15 cellular contexts compared by ENCODE assay signal in genomic region chr4:57100979-57101629, GRCh38. TPM values are rescaled to one million over a fixed set of nuclear protein-coding genes. Genes with fewer than 3 reads are reported as not detected.
DNase-seq lines count a peak whose midpoint lies in the region; ATAC-seq and TF ChIP-seq lines count a peak whose summit lies in the region.
"Had no signal": no experiment of that assay in that cellular context is flagged by ENCODE, and none has a peak within 500 bp of the region (broad histone marks: within the 10 kb centered on the region; RNA-seq: fewer than 3 reads in every experiment).

No MANE protein-coding gene starts in this region.

- H3K4me1 ChIP-seq in IMR-90 (ENCODE audit: control insufficient read depth, insufficient read depth, low read length) (peaks cover 32% of the 10 kb centered on the region), right lobe of liver (no peaks in the 10 kb centered on the region), suprapubic skin (peaks cover 71% of the 10 kb centered on the region)

- H4K5ac ChIP-seq in IMR-90 (ENCODE audit: low read depth, low read length), result 0 out of 2 replicates have a peak overlapping the region, but pooled peaks have one; percentile 24

- H4K91ac ChIP-seq in IMR-90 (ENCODE audit: insufficient read depth, low read depth, low read length), result peak overlapping the region; percentile 48; the same call in 1 of the 2 replicates

- TF ChIP-seq RAD21 in IMR-90 (IDR thresholded peaks at IDR 0.05; ENCODE audit: low read length), result no peak

- H3K36me3 ChIP-seq in IMR-90 (ENCODE audit: control insufficient read depth, insufficient read depth, low read length), result no peaks in the 10 kb centered on the region; the same call in 1 of the 2 replicates
- H3K36me3 ChIP-seq in brain microvascular endothelial cell (replicated peaks), result peaks cover 59% of the 10 kb centered on the region
- H3K36me3 ChIP-seq in right lobe of liver, result no peaks in the 10 kb centered on the region
- H3K36me3 ChIP-seq in suprapubic skin, result no peaks in the 10 kb centered on the region

- H4K20me1 ChIP-seq in IMR-90 (ENCODE audit: insufficient read depth, low read length), result peaks cover 12% of the 10 kb centered on the region; the same call in 1 of the 2 replicates

- H3K56ac ChIP-seq in IMR-90 (ENCODE audit: extremely low read depth, insufficient read depth, low read length), result 0 out of 2 replicates have a peak overlapping the region, but pooled peaks have one; percentile 32

- H3K14ac ChIP-seq in IMR-90 (replicated peaks; ENCODE audit: low read depth, low read length), result peak overlapping the region; percentile 53; the same call in 1 of the 2 replicates

- no peaks in the 10 kb centered on the region for H3K9me3 ChIP-seq in IMR-90 (ENCODE audit: control insufficient read depth, insufficient read depth, low read length)
- H3K9me3 ChIP-seq in right lobe of liver, result no peaks in the 10 kb centered on the region
- no peaks in the 10 kb centered on the region for H3K9me3 ChIP-seq in suprapubic skin

- BruUV-seq in IMR-90 (replicated peaks; lab: Mats Ljungman, UMichigan), result no TSS peak

- TF ChIP-seq POLR2A in IMR-90 (IDR thresholded peaks at IDR 0.05; ENCODE audit: low read depth, low read length) (no peak), right lobe of liver (IDR thresholded peaks at IDR 0.05) (no peak), suprapubic skin (IDR thresholded peaks at IDR 0.05) (no peak)

- peak overlapping the region; percentile 72 for H2BK120ac ChIP-seq in IMR-90 (ENCODE audit: low read depth, low read length)

- no peak overlapping the region for H3K4me3 ChIP-seq in IMR-90 (ENCODE audit: insufficient read depth, low read depth, low read length)
- H3K4me3 ChIP-seq in brain microvascular endothelial cell (ENCODE audit: low read depth, low read length), result no peak overlapping the region
- H3K4me3 ChIP-seq in right lobe of liver, result no peak overlapping the region
- no peak overlapping the region for H3K4me3 ChIP-seq in suprapubic skin

- TF ChIP-seq CTCF in IMR-90 (conservative IDR thresholded peaks at IDR 0.05; ENCODE audit: low read depth, low read length) (no peak), brain microvascular endothelial cell (IDR thresholded peaks at IDR 0.05; ENCODE audit: low read depth, low read length, missing control alignments) (no peak), right lobe of liver (IDR thresholded peaks at IDR 0.05) (no peak), suprapubic skin (IDR thresholded peaks at IDR 0.05) (no peak)

- H3K4me3 Mint-ChIP-seq in activated T-cell treated with anti-CD3 and anti-CD28 coated beads, Interleukin-2, amount 50 U/mL, for 4 hours, result no peak overlapping the region
- H3K4me3 Mint-ChIP-seq: dendritic cell treated with granulocyte-macrophage colony-stimulating factor and Interleukin-4, amounts not matched to agents 40 ng/mL and 50 ng/mL, for 4 days had no signal

- H3K18ac ChIP-seq in IMR-90 (ENCODE audit: low read depth, low read length), result peak overlapping the region; percentile 24

- H3K36me3 Mint-ChIP-seq in activated T-cell treated with anti-CD3 and anti-CD28 coated beads, Interleukin-2, amount 50 U/mL, for 4 hours (ENCODE audit: insufficient read depth), result no peaks in the 10 kb centered on the region

- dilution Hi-C loops in IMR-90 (cut with HindIII; ENCODE audit: low sequenced_read_pairs, unreplicated experiment), result no loop called here

- no peak for TF ChIP-seq EP300 in suprapubic skin (IDR thresholded peaks at IDR 0.05)

- no peak overlapping the region for H2AFZ ChIP-seq in IMR-90 (replicated peaks; ENCODE audit: low read length, poor library complexity)

- H3K27me3 ChIP-seq in IMR-90 (ENCODE audit: control insufficient read depth, insufficient read depth, low read length) (no peaks in the 10 kb centered on the region), brain microvascular endothelial cell (replicated peaks) (no peaks in the 10 kb centered on the region), right lobe of liver (no peaks in the 10 kb centered on the region), suprapubic skin (no peaks in the 10 kb centered on the region)

- peak overlapping the region; percentile 37 to 39; a peak in 2 of 4 replicates for H4K8ac ChIP-seq in IMR-90 (ENCODE audit: low read depth in 2 of 2, low read length in 2 of 2)

- peaks cover 11% of the 10 kb centered on the region for H3K27me3 Mint-ChIP-seq in activated T-cell treated with anti-CD3 and anti-CD28 coated beads, Interleukin-2, amount 50 U/mL, for 4 hours (ENCODE audit: low read depth)
- H3K27me3 Mint-ChIP-seq: dendritic cell treated with granulocyte-macrophage colony-stimulating factor and Interleukin-4, amounts not matched to agents 40 ng/mL and 50 ng/mL, for 4 days had no signal

- H2AK9ac ChIP-seq in IMR-90 (replicated peaks; ENCODE audit: low read depth, low read length, poor library complexity), result no peak overlapping the region

- peak overlapping the region; percentile 53; the same call in 1 of the 3 replicates for H2BK15ac ChIP-seq in IMR-90 (ENCODE audit: low read depth, low read length)

- peak overlapping the region; percentile 45 for H2AK5ac ChIP-seq in IMR-90 (ENCODE audit: low read depth, low read length)

- CTCF ChIA-PET in IMR-90 (lab: Yijun Ruan, JAX), result interaction anchor here (1.2 to 1.9 kb wide), 2 partner anchors 18 to 64 kb away, joined by 3 to 4 read pairs; no protein-coding TSS in a partner anchor

- DNase-seq in IMR-90 (no peak), brain microvascular endothelial cell (no peak), right lobe of liver (no peak), suprapubic skin (ENCODE audit: low spot score in 2 of 2) (no peak), AG08396 (ENCODE audit: low spot score) (no peak), NOMO-1 treated with dmso at 0.1 percent for 144 hours (lab: John Stamatoyannopoulos, UW; ENCODE audit: unreplicated experiment) (no peak)
- no peak for DNase-seq in activated T-cell treated with anti-CD3 and anti-CD28 coated beads, Interleukin-2, amount 50 U/mL, for 4 hours
- DNase-seq: activated CD4-positive, CD25-positive, alpha-beta regulatory T cell treated with anti-CD3 and anti-CD28 coated beads, Interleukin-2, amount 50 U/mL, for 72 hours; head of caudate nucleus; NCI-H1417 treated with DMSO at 0.1 percent for 48 hours; NCI-H69; stimulated activated CD4-positive, alpha-beta T cell treated with anti-CD3 and anti-CD28 coated beads, Interleukin-12 subunit alpha, Interleukin-12 subunit beta, amount 100 ng/mL, for 4 hours had no signal

- no peak overlapping the region for H3K9ac ChIP-seq in IMR-90 (ENCODE audit: low read depth, low read length)

- peak overlapping the region; percentile 82 for H3K4ac ChIP-seq in IMR-90 (ENCODE audit: low read depth, low read length)

- peak overlapping the region; percentile 65 for H3K23ac ChIP-seq in IMR-90 (ENCODE audit: low read depth, low read length)

- peak overlapping the region; percentile 91 for H2BK20ac ChIP-seq in IMR-90 (ENCODE audit: low read depth, low read length)

- POLR2A ChIA-PET in IMR-90 (lab: Charles Lee; ENCODE audit: unreplicated experiment), result interaction anchor here (1.0 kb wide), 1 partner anchor 10 kb away, joined by 3 read pairs; the partner anchor contains the start of gene IGFBP7

- no CpG with 5 or more reads among the region's 4 CpGs for WGBS in IMR-90 (ENCODE audit: extremely low coverage in 2 of 2, insufficient read length in 1 of 2), 2 experiments
- WGBS in right lobe of liver (ENCODE audit: insufficient coverage, low coverage, low lambda C conversion rate, missing lambda C conversion rate), result 50% methylated on average over 4 of the region's 4 CpGs
- 59% methylated on average over 4 of the region's 4 CpGs for WGBS in suprapubic skin

- H3K79me1 ChIP-seq in IMR-90 (ENCODE audit: low read depth in 1 of 2, low read length in 2 of 2), result peaks cover 13 to 74% of the 10 kb centered on the region in 2 experiments; a peak in 3 of 4 replicates

- no peaks in the 10 kb centered on the region for H3K9me3 Mint-ChIP-seq in activated T-cell treated with anti-CD3 and anti-CD28 coated beads, Interleukin-2, amount 50 U/mL, for 4 hours
- H3K9me3 Mint-ChIP-seq: activated T-helper 2 cell treated with anti-CD3 and anti-CD28 coated beads, Interferon-gamma antibody, Interleukin-2, Interleukin-4, amounts not matched to agents 10 μg/mL and 5 μg/mL and 100 μg/mL, durations not matched to agents 14 hours and 24 hours and 36 hours; dendritic cell treated with granulocyte-macrophage colony-stimulating factor and Interleukin-4, amounts not matched to agents 40 ng/mL and 50 ng/mL, for 4 days had no signal

- H2BK5ac ChIP-seq in IMR-90 (ENCODE audit: low read depth, low read length, poor library complexity, severe bottlenecking), result peak overlapping the region; percentile 81

- no peaks in the 10 kb centered on the region for H3K4me1 Mint-ChIP-seq in activated T-cell treated with anti-CD3 and anti-CD28 coated beads, Interleukin-2, amount 50 U/mL, for 4 hours (ENCODE audit: low read depth)

- H3K27ac ChIP-seq in IMR-90 (ENCODE audit: insufficient read depth, low read length) (peak overlapping the region; percentile 57; the same call in 1 of the 2 replicates), brain microvascular endothelial cell (peak overlapping the region; percentile 94), right lobe of liver (peak overlapping the region; percentile 23 to 49 (median 33)), suprapubic skin (peak overlapping the region; percentile 27)

- in situ Hi-C loops in IMR-90 (cut with MboI; ENCODE audit: low sequenced_read_pairs) (no loop called here), brain microvascular endothelial cell (cut with HindIII; ENCODE audit: low pct_ligation_motif_present, low sequenced_read_pairs) (no loop called here)

- peaks cover 15% of the 10 kb centered on the region for H3K9me1 ChIP-seq in IMR-90 (ENCODE audit: insufficient read depth, low read length)

- no peak for ATAC-seq in IMR-90 (ENCODE audit: low read depth)
- ATAC-seq in right lobe of liver, result no peak
- ATAC-seq in activated T-cell treated with anti-CD3 and anti-CD28 coated beads, Interleukin-2, amount 50 U/mL, for 4 hours, result no peak
- ATAC-seq in GM21381 (IDR thresholded peaks at IDR 0.05; ENCODE audit: unreplicated experiment), result no peak

- no peak overlapping the region for H3K4me2 ChIP-seq in IMR-90 (ENCODE audit: low read depth, low read length)

- intact Hi-C loops in IMR-90 (cut with micrococcal nuclease), result loop anchor here (5.0 kb wide), 2 partner anchors 64 to 124 kb away; partner anchors contain the start of genes NOA1 and POLR2B
- intact Hi-C loops in right lobe of liver (cut with DNase I), result no loop called here

TF ChIP-seq in IMR-90, 13 proteins besides CTCF, POLR2A, EP300 and RAD21 (continues in another document):
- TF ChIP-seq RFX5 (IDR thresholded peaks at IDR 0.05; ENCODE audit: low read depth, low read length), result no peak
- TF ChIP-seq CEBPB (IDR thresholded peaks at IDR 0.05; ENCODE audit: low read depth, low read length), result no peak
- no peak for TF ChIP-seq CHD1 (IDR thresholded peaks at IDR 0.05; ENCODE audit: low read depth, low read length)

RNA-seq across cellular contexts. Expression of gene IGFBP7, which starts 9.1 kb away (rescaled TPM):
- 33.2 and 34.2 TPM in 2 replicates for total RNA-seq in IMR-90 (2012; rRNA removed)
- polyA plus RNA-seq in IMR-90 (2012; rRNA removed), result 267 and 338 TPM in 2 replicates
- polyA plus RNA-seq in IMR-90 (2012; cell fraction: cytosol; rRNA removed), result 354 and 595 TPM in 2 replicates
- polyA plus RNA-seq in IMR-90 (2012; cell fraction: nucleus; rRNA removed; ENCODE audit: low replicate concordance), result 197 and 320 TPM in 2 replicates
- 100 to 1,000 TPM in 5 of 6 experiments, 10 to 100 TPM in 1; 46.2 to 347 (median 163) TPM for total RNA-seq in right lobe of liver
- 100 to 1,000 TPM in 3 of 4 donors, 10 to 100 TPM in 1; 85.3 to 152 (median 125) TPM for total RNA-seq in suprapubic skin
- under 1 TPM; 0.56 to 0.73 (median 0.63) TPM for total RNA-seq in activated T-cell treated with anti-CD3 and anti-CD28 coated beads, Interleukin-2, amount 50 U/mL, for 4 hours
- total RNA-seq: activated T-helper 2 cell treated with anti-CD3 and anti-CD28 coated beads, Interferon-gamma antibody, Interleukin-2, Interleukin-4, amounts not matched to agents 10 μg/mL and 5 μg/mL and 100 μg/mL, durations not matched to agents 14 hours and 24 hours and 36 hours had no signal

Comparison
In these comparisons a context has a peak if more than half of its experiments do, and no peak if none do; other contexts are left out.
1. H3K27ac ChIP-seq: peak in every context shown above with its lines; median percentile 94 in brain microvascular endothelial cell; 57 in IMR-90; 33 in right lobe of liver; 27 in suprapubic skin.
2. RNA of gene IGFBP7, which starts 9.1 kb away (total RNA-seq): 46.2 to 347 TPM in right lobe of liver, 85.3 to 152 TPM in suprapubic skin and 33.2 to 34.2 TPM in IMR-90; 0.56 to 0.73 TPM in activated T-cell treated with anti-CD3 and anti-CD28 coated beads, Interleukin-2, amount 50 U/mL, for 4 hours; every median in the first group is over 10 times any median in the second.